In the genomic region with DNA sequence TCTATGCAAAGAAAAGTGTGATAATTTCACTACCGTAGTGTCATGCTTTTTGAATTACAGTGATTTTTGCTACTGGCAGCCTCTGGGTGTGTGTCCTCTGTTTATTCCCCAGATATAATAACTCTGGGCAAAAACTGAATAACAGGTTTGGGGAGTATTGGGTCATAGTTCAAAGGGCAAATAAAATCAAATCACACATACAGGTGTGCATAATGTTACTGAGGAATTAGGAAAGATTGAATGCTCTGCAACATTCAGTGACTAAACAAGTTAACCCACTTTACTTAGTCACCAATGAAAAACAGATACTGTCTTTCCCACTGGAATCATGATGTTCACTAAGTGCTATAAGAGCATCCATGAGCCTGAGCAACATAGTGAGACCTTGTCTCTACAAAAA, we compare ENCODE assay signal across 26 cellular contexts.
"Had no signal": no experiment of that assay in that cellular context is flagged by ENCODE, and none has a peak within 500 bp of the region (broad histone marks: within the 10 kb centered on the region; RNA-seq: fewer than 3 reads in every experiment).

No MANE protein-coding gene starts in this region.

- FAIRE-seq: colon, endothelial cell of umbilical vein, frontal cortex, kidney had no signal

- H3K36me3 ChIP-seq: left lung, lower lobe of right lung had no signal

- H3K9me3 ChIP-seq: esophagus muscularis mucosa, gastroesophageal sphincter, heart left ventricle, left lung, lower lobe of right lung had no signal

- H3K4me1 Mint-ChIP-seq: immature natural killer cell; mesothelial cell of epicardium; naive thymus-derived CD4-positive, alpha-beta T cell had no signal

- H3K9me3 Mint-ChIP-seq: naive thymus-derived CD4-positive, alpha-beta T cell had no signal

- H3K27me3 ChIP-seq: esophagus muscularis mucosa, foreskin keratinocyte, gastroesophageal sphincter, hepatocyte, left lung had no signal

- H3K79me2 ChIP-seq: hepatocyte had no signal

- H3K4me3 ChIP-seq: coronary artery, dorsolateral prefrontal cortex, esophagus muscularis mucosa, gastroesophageal sphincter, heart left ventricle, hepatocyte, left lung, lower lobe of right lung had no signal

- H3K27ac ChIP-seq: coronary artery, dorsolateral prefrontal cortex, epithelial cell of prostate, esophagus muscularis mucosa, foreskin keratinocyte, gastroesophageal sphincter, heart left ventricle, hepatocyte, left lung, lower lobe of right lung had no signal

- H3K27ac Mint-ChIP-seq: immature natural killer cell; mesothelial cell of epicardium; naive thymus-derived CD4-positive, alpha-beta T cell had no signal

- H2AFZ ChIP-seq: hepatocyte had no signal

- DNase-seq: dermis blood vessel endothelial cell; dorsolateral prefrontal cortex; effector CD4-positive, alpha-beta T cell; effector memory CD4-positive, alpha-beta T cell; erythroblast; foreskin keratinocyte; heart left ventricle; hypothalamus; immature natural killer cell; islet precursor cell; kidney; kidney glomerular epithelial cell; left lung; left ventricle myocardium superior; lower lobe of right lung; mesenchymal stem cell; naive thymus-derived CD4-positive, alpha-beta T cell had no signal

- H3K4me3 Mint-ChIP-seq: immature natural killer cell; mesothelial cell of epicardium; naive thymus-derived CD4-positive, alpha-beta T cell had no signal

- ATAC-seq: foreskin keratinocyte; gastroesophageal sphincter; heart left ventricle; left lung; left ventricle myocardium superior; lower lobe of right lung; naive thymus-derived CD4-positive, alpha-beta T cell had no signal

- H3K4me1 ChIP-seq: esophagus muscularis mucosa, foreskin keratinocyte, gastroesophageal sphincter, heart left ventricle, left lung, lower lobe of right lung had no signal

- H3K4me2 ChIP-seq: hepatocyte had no signal
